9 cellular contexts compared by ENCODE assay signal in the genomic region with DNA sequence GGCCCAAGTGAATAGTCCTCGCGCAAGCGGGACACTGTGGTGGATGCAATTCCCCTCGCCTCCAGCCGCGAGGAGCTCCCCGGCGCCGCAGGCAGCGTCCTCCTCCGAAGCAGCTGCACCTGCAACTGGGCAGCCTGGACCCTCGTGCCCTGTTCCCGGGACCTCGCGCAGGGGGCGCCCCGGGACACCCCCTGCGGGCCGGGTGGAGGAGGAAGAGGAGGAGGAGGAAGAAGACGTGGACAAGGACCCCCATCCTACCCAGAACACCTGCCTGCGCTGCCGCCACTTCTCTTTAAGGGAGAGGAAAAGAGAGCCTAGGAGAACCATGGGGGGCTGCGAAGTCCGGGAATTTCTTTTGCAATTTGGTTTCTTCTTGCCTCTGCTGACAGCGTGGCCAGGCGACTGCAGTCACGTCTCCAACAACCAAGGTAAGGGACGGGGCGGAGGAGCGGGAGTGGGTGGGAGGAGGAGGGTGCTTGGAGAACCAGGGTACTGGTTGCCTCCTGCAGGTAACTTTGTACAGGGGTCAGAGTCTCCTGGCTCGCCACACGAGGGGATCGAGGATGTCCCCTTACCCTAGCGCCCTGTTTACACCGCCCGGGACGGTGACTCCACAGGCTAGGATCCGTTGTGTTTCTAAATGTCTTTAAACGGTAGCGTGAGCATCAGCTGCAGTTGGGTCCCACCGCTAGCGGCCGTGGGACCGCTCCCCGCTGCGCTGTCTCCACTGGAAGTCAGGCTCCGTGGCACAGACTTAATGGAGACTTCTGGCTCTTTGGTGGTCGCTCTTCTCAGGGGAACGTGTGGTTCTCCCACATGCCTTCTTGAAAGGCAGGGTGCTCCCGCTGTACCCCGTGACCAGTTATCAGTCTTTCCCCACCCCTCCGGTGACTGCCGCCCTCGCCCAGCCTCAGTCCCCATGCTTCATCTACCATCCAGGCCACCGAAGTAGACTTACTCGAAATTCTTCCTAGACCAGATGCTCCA. TPM values are rescaled to one million over a fixed set of nuclear protein-coding genes. Genes with fewer than 3 reads are reported as not detected.
DNase-seq lines count a peak whose midpoint lies in the region; ATAC-seq and TF ChIP-seq lines count a peak whose summit lies in the region.
"Had no signal": no experiment of that assay in that cellular context is flagged by ENCODE, and none has a peak within 500 bp of the region (broad histone marks: within the 10 kb centered on the region; RNA-seq: fewer than 3 reads in every experiment).

A gene (plus strand): TSS at position 14 of the 987 bp plus-strand sequence.

- H3K27ac ChIP-seq in RWPE1, result peak within 1 kb of the TSS; percentile 40; the same call in 1 of the 2 replicates
- peak within 1 kb of the TSS; percentile 70 to 80 (median 76) for H3K27ac ChIP-seq in esophagus muscularis mucosa (replicated peaks in 1 of 4)

- H3K9me3 ChIP-seq in esophagus muscularis mucosa, result no peaks in the 10 kb centered on the region

- peaks cover 17% of the 10 kb centered on the region for H3K4me1 Mint-ChIP-seq in osteocyte (ENCODE audit: unreplicated experiment)

- H3K27ac Mint-ChIP-seq in osteocyte (ENCODE audit: unreplicated experiment), result no peak within 1 kb of the TSS

- no peaks in the 10 kb centered on the region for H3K36me3 Mint-ChIP-seq in osteocyte (ENCODE audit: unreplicated experiment)

- no peak for ATAC-seq in HG02870 (IDR thresholded peaks at IDR 0.05; ENCODE audit: unreplicated experiment)

- TF ChIP-seq POLR2A in esophagus muscularis mucosa (IDR thresholded peaks at IDR 0.05; ENCODE audit: low read depth), result no peak

- H3K36me3 ChIP-seq in esophagus muscularis mucosa, result no peaks in the 10 kb centered on the region

- intact Hi-C loops in esophagus muscularis mucosa (cut with DNase I), result no loop called here

- peaks cover 12 to 36% (median 29%) of the 10 kb centered on the region in 4 donors for H3K4me1 ChIP-seq in esophagus muscularis mucosa

- peaks cover 0 to 15% (median 4%) of the 10 kb centered on the region in 4 donors for H3K27me3 ChIP-seq in esophagus muscularis mucosa

- POLR2A ChIA-PET in RWPE1 (lab: Yijun Ruan, JAX; ENCODE audit: low non-redundant PET), result no interaction called here

- H3K27me3 Mint-ChIP-seq in osteocyte (ENCODE audit: unreplicated experiment), result peaks cover 41% of the 10 kb centered on the region

- DNase-seq in DMS53 treated with DMSO at 0.1 percent for 48 hours (lab: John Stamatoyannopoulos, UW; ENCODE audit: unreplicated experiment) (peak; percentile 5), RWPE1 (ENCODE audit: low spot score) (no peak), esophagus muscularis mucosa (ENCODE audit: extremely low spot score) (no peak), osteocyte (ENCODE audit: extremely low spot score, unreplicated experiment) (no peak), cerebellar nuclear complex (lab: John Stamatoyannopoulos, UW) (no peak), DMS153 treated with DMSO at 0.1 percent for 48 hours (lab: John Stamatoyannopoulos, UW; ENCODE audit: unreplicated experiment) (no peak)
- no peak for DNase-seq in stimulated activated CD4-positive, alpha-beta T cell treated with anti-CD3 and anti-CD28 coated beads, Interleukin-12 subunit alpha, Interleukin-12 subunit beta, amount 100 ng/mL, for 4 hours

- TF ChIP-seq EP300 in esophagus muscularis mucosa (IDR thresholded peaks at IDR 0.05), result no peak

- no peaks in the 10 kb centered on the region for H3K9me3 Mint-ChIP-seq in osteocyte (ENCODE audit: unreplicated experiment)

- CTCF ChIA-PET in RWPE1 (lab: Yijun Ruan, JAX), result interaction anchor here (0.6 kb wide), 2 partner anchors 273 to 864 kb away, joined by 3 read pairs; no protein-coding TSS in a partner anchor

- no peak for TF ChIP-seq CTCF in RWPE1 (conservative IDR thresholded peaks at IDR 0.05; ENCODE audit: low read depth)
- no peak for TF ChIP-seq CTCF in esophagus muscularis mucosa (IDR thresholded peaks at IDR 0.05)
- no peak for TF ChIP-seq CTCF in osteocyte (IDR thresholded peaks at IDR 0.05)

- peak within 1 kb of the TSS; percentile 83 for H3K4me3 Mint-ChIP-seq in osteocyte (ENCODE audit: unreplicated experiment)

- 9% methylated on average over 32 of the region's 56 CpGs for WGBS in esophagus muscularis mucosa

- peak within 1 kb of the TSS; percentile 64 to 69 (median 68) for H3K4me3 ChIP-seq in esophagus muscularis mucosa

RNA-seq across cellular contexts. Expression of the gene that starts here (rescaled TPM):
- total RNA-seq in esophagus muscularis mucosa, result 1 to 10 TPM; 1.8 to 8.3 (median 4.2) TPM
- total RNA-seq in osteocyte, result 0.18 and 0.51 TPM in 2 replicates
- total RNA-seq: myocyte had no signal
